Comparison of ENCODE assay signal across 9 cellular contexts in the genomic region with DNA sequence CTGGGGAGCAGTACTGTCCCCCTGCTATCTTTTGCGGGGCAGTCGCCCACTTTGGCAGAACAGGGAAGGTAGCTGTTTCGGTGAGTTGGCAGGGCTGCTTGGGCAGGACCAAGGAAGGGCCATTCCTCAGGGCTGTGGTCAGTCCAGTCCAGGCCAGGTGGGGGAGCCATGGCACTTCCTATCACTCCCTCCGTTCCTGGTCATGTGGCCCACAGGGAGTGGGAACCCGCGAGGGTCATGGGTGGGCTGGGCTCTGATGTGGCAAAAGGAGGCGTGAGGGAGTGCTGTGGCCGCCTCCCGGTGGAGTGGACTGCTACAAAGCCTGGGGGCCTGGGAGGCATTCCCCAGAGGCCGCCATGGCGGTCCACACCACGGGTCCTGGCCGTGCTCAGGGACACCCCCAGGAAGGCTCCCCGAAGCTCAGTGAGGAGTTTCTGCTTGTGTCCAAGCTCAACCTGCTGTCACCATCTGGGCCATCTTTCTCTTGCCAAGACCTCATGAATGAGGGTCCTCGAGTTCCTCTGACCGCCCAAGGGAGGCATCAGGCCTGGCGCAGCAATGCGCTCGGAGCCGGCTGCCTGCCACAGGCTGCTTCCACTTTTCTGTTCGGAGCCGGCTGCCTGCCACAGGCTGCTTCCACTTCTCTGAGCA. TPM values are rescaled to one million over a fixed set of nuclear protein-coding genes. Genes with fewer than 3 reads are reported as not detected.
DNase-seq lines count a peak whose midpoint lies in the region; ATAC-seq and TF ChIP-seq lines count a peak whose summit lies in the region.
"Had no signal": no experiment of that assay in that cellular context is flagged by ENCODE, and none has a peak within 500 bp of the region (broad histone marks: within the 10 kb centered on the region; RNA-seq: fewer than 3 reads in every experiment).

No MANE protein-coding gene starts in this region.

- H2AFZ ChIP-seq in Karpas-422 (ENCODE audit: low read length) = no peak overlapping the region

- peak in 1 of 2 donors; percentile 74 for TF ChIP-seq RAD21 in liver (IDR thresholded peaks at IDR 0.05)

- no peaks in the 10 kb centered on the region for H3K79me2 ChIP-seq in Karpas-422 (ENCODE audit: low read length)

- H3K9me3 ChIP-seq in liver (ENCODE audit: control insufficient read depth in 4 of 4, low read length in 3 of 4) (no peaks in the 10 kb centered on the region), Karpas-422 (ENCODE audit: low read length) (no peaks in the 10 kb centered on the region)
- H3K9me3 ChIP-seq: psoas muscle had no signal

- H3K27ac ChIP-seq in brain microvascular endothelial cell (no peak overlapping the region), liver (ENCODE audit: low read depth in 1 of 2, low read length in 2 of 2) (no peak overlapping the region), Karpas-422 (ENCODE audit: low read length) (no peak overlapping the region)
- H3K27ac ChIP-seq: psoas muscle had no signal

- no peaks in the 10 kb centered on the region for H3K9me2 ChIP-seq in Karpas-422 (replicated peaks; ENCODE audit: insufficient read depth, low read length)

- no peak overlapping the region for H3K4me3 ChIP-seq in GM12864 (ENCODE audit: low read depth, low read length)
- no peak overlapping the region for H3K4me3 ChIP-seq in brain microvascular endothelial cell (ENCODE audit: low read depth, low read length)
- no peak overlapping the region for H3K4me3 ChIP-seq in liver (ENCODE audit: low read depth in 1 of 3, low read length in 3 of 3)
- H3K4me3 ChIP-seq in Karpas-422 (ENCODE audit: low read length) = no peak overlapping the region
- H3K4me3 ChIP-seq: psoas muscle had no signal

- H3K27me3 ChIP-seq in brain microvascular endothelial cell (replicated peaks) (no peaks in the 10 kb centered on the region), liver (ENCODE audit: control insufficient read depth in 4 of 4, insufficient read depth in 4 of 4, low read length in 3 of 4) (no peaks in the 10 kb centered on the region), Karpas-422 (ENCODE audit: low read length) (no peaks in the 10 kb centered on the region)

- WGBS in liver = 91% methylated on average over 22 of the region's 22 CpGs

- ATAC-seq in GM18520 (IDR thresholded peaks at IDR 0.05; ENCODE audit: unreplicated experiment) = no peak
- ATAC-seq: stimulated activated naive CD8-positive, alpha-beta T cell treated with anti-CD3 and anti-CD28 coated beads, Interleukin-15, Interleukin-2, amounts not matched to agents 100 U/mL and 50 U/mL, for 24 hours had no signal

- no peaks in the 10 kb centered on the region for H4K20me1 ChIP-seq in Karpas-422 (ENCODE audit: insufficient read depth, low read depth, low read length)

- H3K36me3 ChIP-seq in brain microvascular endothelial cell (replicated peaks) = peaks cover 49% of the 10 kb centered on the region
- H3K36me3 ChIP-seq in liver (ENCODE audit: control insufficient read depth in 4 of 4, insufficient read depth in 3 of 4, low read depth in 1 of 4, low read length in 3 of 4) = peaks cover 25 to 56% (median 34%) of the 10 kb centered on the region in 4 donors
- H3K36me3 ChIP-seq in Karpas-422 (ENCODE audit: insufficient read depth, low read length) = no peaks in the 10 kb centered on the region

- no peak overlapping the region for H3K4me2 ChIP-seq in Karpas-422 (ENCODE audit: low read depth, low read length, poor library complexity, severe bottlenecking)

- H3K4me1 ChIP-seq in liver (ENCODE audit: control insufficient read depth in 4 of 4, insufficient read depth in 4 of 4, low read length in 3 of 4) = no peaks in the 10 kb centered on the region
- H3K4me1 ChIP-seq in Karpas-422 (ENCODE audit: low read length) = no peaks in the 10 kb centered on the region
- H3K4me1 ChIP-seq: psoas muscle had no signal

- H3K9ac ChIP-seq in liver (ENCODE audit: low read depth in 1 of 2, low read length in 2 of 2) (no peak overlapping the region), Karpas-422 (ENCODE audit: low read length) (no peak overlapping the region)

- peak; percentile 11 for TF ChIP-seq CTCF in GM12864 (IDR thresholded peaks at IDR 0.05; ENCODE audit: low read depth, low read length, missing control alignments)
- peak; percentile 44 for TF ChIP-seq CTCF in brain microvascular endothelial cell (IDR thresholded peaks at IDR 0.05; ENCODE audit: low read depth, low read length, missing control alignments)
- peak; percentile 34 for TF ChIP-seq CTCF in liver (IDR thresholded peaks at IDR 0.05; ENCODE audit: low read depth, low read length, missing input control)

- in situ Hi-C loops in brain microvascular endothelial cell (cut with HindIII; ENCODE audit: low pct_ligation_motif_present, low sequenced_read_pairs) = no loop called here

- DNase-seq in GM12864 (ENCODE audit: low read depth) = no peak
- DNase-seq in brain microvascular endothelial cell = no peak
- no peak for DNase-seq in Karpas-422
- no peak for DNase-seq in 8988T
- DNase-seq: NCI-H2107; stimulated activated naive CD8-positive, alpha-beta T cell treated with anti-CD3 and anti-CD28 coated beads, Interleukin-15, Interleukin-2, amounts not matched to agents 100 U/mL and 50 U/mL, for 24 hours had no signal

TF ChIP-seq in liver, 16 proteins besides CTCF, POLR2A, EP300 and RAD21 (continues in another document):
- TF ChIP-seq EGR1 (IDR thresholded peaks at IDR 0.05; ENCODE audit: low read depth in 2 of 2) = no peak
- no peak for TF ChIP-seq YY1 (IDR thresholded peaks at IDR 0.05)
- TF ChIP-seq FOXA2 (IDR thresholded peaks at IDR 0.05) = no peak
- TF ChIP-seq, protein P1, sequence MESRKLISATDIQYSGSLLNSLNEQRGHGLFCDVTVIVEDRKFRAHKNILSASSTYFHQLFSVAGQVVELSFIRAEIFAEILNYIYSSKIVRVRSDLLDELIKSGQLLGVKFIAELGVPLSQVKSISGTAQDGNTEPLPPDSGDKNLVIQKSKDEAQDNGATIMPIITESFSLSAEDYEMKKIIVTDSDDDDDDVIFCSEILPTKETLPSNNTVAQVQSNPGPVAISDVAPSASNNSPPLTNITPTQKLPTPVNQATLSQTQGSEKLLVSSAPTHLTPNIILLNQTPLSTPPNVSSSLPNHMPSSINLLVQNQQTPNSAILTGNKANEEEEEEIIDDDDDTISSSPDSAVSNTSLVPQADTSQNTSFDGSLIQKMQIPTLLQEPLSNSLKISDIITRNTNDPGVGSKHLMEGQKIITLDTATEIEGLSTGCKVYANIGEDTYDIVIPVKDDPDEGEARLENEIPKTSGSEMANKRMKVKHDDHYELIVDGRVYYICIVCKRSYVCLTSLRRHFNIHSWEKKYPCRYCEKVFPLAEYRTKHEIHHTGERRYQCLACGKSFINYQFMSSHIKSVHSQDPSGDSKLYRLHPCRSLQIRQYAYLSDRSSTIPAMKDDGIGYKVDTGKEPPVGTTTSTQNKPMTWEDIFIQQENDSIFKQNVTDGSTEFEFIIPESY (IDR thresholded peaks at IDR 0.05) = no peak
- TF ChIP-seq HNF4A (conservative IDR thresholded peaks at IDR 0.05) = no peak
- TF ChIP-seq MAX (IDR thresholded peaks at IDR 0.05) = no peak
- no peak for TF ChIP-seq RXRA (IDR thresholded peaks at IDR 0.05)
- no peak for TF ChIP-seq FOXA1 (IDR thresholded peaks at IDR 0.05)
- TF ChIP-seq JUND (IDR thresholded peaks at IDR 0.05) = no peak
- no peak for TF ChIP-seq SP1 (IDR thresholded peaks at IDR 0.05)
- no peak for TF ChIP-seq REST (IDR thresholded peaks at IDR 0.05)
- TF ChIP-seq, protein P2, sequence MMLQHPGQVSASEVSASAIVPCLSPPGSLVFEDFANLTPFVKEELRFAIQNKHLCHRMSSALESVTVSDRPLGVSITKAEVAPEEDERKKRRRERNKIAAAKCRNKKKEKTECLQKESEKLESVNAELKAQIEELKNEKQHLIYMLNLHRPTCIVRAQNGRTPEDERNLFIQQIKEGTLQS (IDR thresholded peaks at IDR 0.05) = no peak
- TF ChIP-seq NR2F2 (IDR thresholded peaks at IDR 0.05) = no peak
- TF ChIP-seq GABPA (IDR thresholded peaks at IDR 0.05 in 1 of 2, conservative IDR thresholded peaks at IDR 0.05 in 1 of 2) = no peak

RNA-seq across cellular contexts. Expression of gene CHID1, which starts 11.9 kb away (rescaled TPM):
- total RNA-seq in liver = 10 to 100 TPM; 39.5 to 67.1 TPM
- polyA plus RNA-seq in liver = 10 to 100 TPM; 51.1 to 68.8 TPM
- 32.8 and 43.7 TPM in 2 replicates for total RNA-seq in Karpas-422 (2014; rRNA removed; shearing (Covaris generic); ENCODE audit: low replicate concordance)

RNA-seq across cellular contexts. Expression of gene AP2A2, which starts 27.0 kb away (rescaled TPM):
- total RNA-seq in liver = 10 to 100 TPM; 20.5 to 39.7 TPM
- 10 to 100 TPM; 22.0 to 25.5 TPM for polyA plus RNA-seq in liver
- 20.0 and 34.6 TPM in 2 replicates for total RNA-seq in Karpas-422 (2014; rRNA removed; shearing (Covaris generic); ENCODE audit: low replicate concordance)

RNA-seq across cellular contexts. Expression of gene TSPAN4, which starts 56.0 kb away (rescaled TPM):
- 10 to 100 TPM; 25.2 to 35.6 TPM for total RNA-seq in liver
- polyA plus RNA-seq in liver = 10 to 100 TPM; 16.5 to 38.1 TPM
- 4.0 TPM in 1 of 2 replicates, not detected in the other for total RNA-seq in Karpas-422 (2014; rRNA removed; shearing (Covaris generic); ENCODE audit: low replicate concordance)

RNA-seq across cellular contexts. Expression of gene POLR2L, which starts 56.3 kb away (rescaled TPM):
- 10 to 100 TPM; 28.1 to 60.4 TPM for total RNA-seq in liver
- polyA plus RNA-seq in liver = 100 to 1,000 TPM; 152 to 230 TPM
- 113 and 203 TPM in 2 replicates for total RNA-seq in Karpas-422 (2014; rRNA removed; shearing (Covaris generic); ENCODE audit: low replicate concordance)
